ENCODE assay signal across 8 cellular contexts in genomic region chr6:38671885-38672467, GRCh38. TPM values are rescaled to one million over a fixed set of nuclear protein-coding genes. Genes with fewer than 3 reads are reported as not detected.
DNase-seq lines count a peak whose midpoint lies in the region; ATAC-seq and TF ChIP-seq lines count a peak whose summit lies in the region.

No MANE protein-coding gene starts in this region.

- peaks cover 15 to 21% of the 10 kb centered on the region in 2 donors for H3K36me3 Mint-ChIP-seq in naive B cell

- peaks cover 0 to 17% (median 6%) of the 10 kb centered on the region in 7 donors for H3K9me3 Mint-ChIP-seq in naive B cell

- H3K4me1 Mint-ChIP-seq in naive B cell: peaks cover 38 to 44% (median 44%) of the 10 kb centered on the region in 3 donors

- TF ChIP-seq CTCF in AG09309 (IDR thresholded peaks at IDR 0.05; ENCODE audit: control insufficient read depth, insufficient read depth, low read depth, low read length, missing control alignments) (peak; percentile 76), GM12872 (IDR thresholded peaks at IDR 0.05; ENCODE audit: insufficient read depth, low read depth, low read length) (peak; percentile 74), VCaP (conservative IDR thresholded peaks at IDR 0.05) (peak; percentile 82)

- peak overlapping the region in 1 of 8 donors; percentile 16 for H3K4me3 Mint-ChIP-seq in naive B cell

- H3K27ac Mint-ChIP-seq in naive B cell: peak overlapping the region in 3 of 6 donors; percentile 26 to 86 (median 58)

- DNase-seq in AG09309 (ENCODE audit: low read depth) (peak; percentile 37), NCI-H146 treated with DMSO at 0.1 percent for 48 hours (lab: John Stamatoyannopoulos, UW; ENCODE audit: unreplicated experiment) (peak; percentile 67), epidermal melanocyte (ENCODE audit: insufficient read length, low spot score) (peak; percentile 62), naive B cell (peak; percentile 39)
- DNase-seq in activated effector memory CD4-positive, alpha-beta T cell treated with Interleukin-2 at 50 U/mL for 16 hours: no peak

- no peak overlapping the region for H3K4me3 ChIP-seq in AG09309 (ENCODE audit: control insufficient read depth, low read depth, low read length)

- ATAC-seq in HG02588 (IDR thresholded peaks at IDR 0.05; ENCODE audit: unreplicated experiment) (peak; percentile 76), naive B cell (ENCODE audit: low read depth in 2 of 2) (peak; percentile 74 to 77)

- H3K27ac ChIP-seq in VCaP: no peak overlapping the region

- no peaks in the 10 kb centered on the region for H3K27me3 Mint-ChIP-seq in naive B cell

RNA-seq across cellular contexts. Expression of gene GLO1, which starts 31.0 kb away (rescaled TPM):
- polyA plus RNA-seq in naive B cell (ENCODE audit: low read depth in 6 of 6): 100 to 1,000 TPM; 177 to 363 (median 237) TPM

RNA-seq across cellular contexts. Expression of gene BTBD9, which starts 32.2 kb away (rescaled TPM):
- polyA plus RNA-seq in naive B cell (ENCODE audit: low read depth in 6 of 6): 10 to 100 TPM in 5 of 6 donors, 1 to 10 TPM in 1; 3.5 to 29.1 (median 20.2) TPM

RNA-seq across cellular contexts. Expression of gene DNAH8, which starts 43.1 kb away (rescaled TPM):
- not detected for polyA plus RNA-seq in naive B cell (ENCODE audit: low read depth in 6 of 6)
